7 cellular contexts compared by ENCODE assay signal in the genomic region with DNA sequence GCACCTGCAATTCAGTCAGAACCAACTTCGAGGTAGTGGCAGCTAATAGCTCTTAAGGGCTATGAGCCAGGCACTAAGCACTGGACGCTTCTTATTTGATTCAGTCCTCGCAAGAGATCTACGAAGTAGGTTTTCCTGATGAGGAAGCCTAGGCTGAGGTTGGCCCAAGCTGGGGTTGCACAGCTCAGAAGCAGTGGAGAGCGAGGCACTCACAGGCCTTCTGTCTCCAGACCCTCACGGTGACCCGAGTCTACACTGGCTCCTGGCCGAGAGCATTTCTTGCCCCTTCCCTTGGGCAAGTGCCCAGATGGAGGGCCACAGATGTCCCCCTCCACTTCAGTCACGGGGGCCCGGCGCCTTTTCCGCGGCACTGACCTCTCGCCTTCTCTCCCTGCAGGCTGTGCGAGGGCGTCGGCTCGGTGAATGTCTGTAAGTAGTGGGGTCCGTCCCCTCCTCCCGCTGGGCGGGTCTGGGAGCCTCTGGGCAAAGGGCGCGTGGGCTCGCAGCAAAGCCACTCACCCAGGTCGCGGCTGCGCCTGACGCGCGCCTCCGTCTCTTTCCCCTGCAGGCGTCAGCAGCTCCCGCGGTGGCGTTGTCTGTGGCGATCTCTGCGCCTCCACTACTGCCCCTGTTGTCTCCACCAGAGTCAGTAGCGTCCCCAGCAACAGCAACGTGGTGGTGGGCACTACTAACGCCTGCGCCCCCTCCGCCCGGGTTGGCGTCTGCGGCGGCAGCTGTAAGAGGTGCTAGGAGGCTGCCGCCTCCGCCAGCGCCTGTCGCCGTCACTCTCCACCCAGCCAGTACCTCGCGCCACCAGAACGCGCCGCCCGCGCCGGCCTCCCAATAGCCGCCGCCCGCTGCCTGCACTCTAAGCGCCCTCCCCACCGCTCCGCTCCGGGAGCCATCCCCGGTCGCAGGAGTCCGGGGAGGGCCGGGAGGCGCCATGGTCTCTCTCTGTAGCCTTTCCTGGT. TPM values are rescaled to one million over a fixed set of nuclear protein-coding genes. Genes with fewer than 3 reads are reported as not detected.
DNase-seq lines count a peak whose midpoint lies in the region; ATAC-seq, FAIRE-seq and TF ChIP-seq lines count a peak whose summit lies in the region.

No MANE protein-coding gene starts in this region.

- H2BK120ac ChIP-seq in trophoblast cell (ENCODE audit: insufficient read depth, low read length, poor library complexity), result no peak overlapping the region

- no peak overlapping the region for H3K23ac ChIP-seq in trophoblast cell (ENCODE audit: low read length)

- H4K91ac ChIP-seq in trophoblast cell (ENCODE audit: low read depth, low read length), result no peak overlapping the region

- peaks cover 2% of the 10 kb centered on the region for H3K79me1 ChIP-seq in trophoblast cell (ENCODE audit: low read length)

- H3K4me2 ChIP-seq in trophoblast cell (ENCODE audit: low read length), result peak overlapping the region; percentile 80

- peak in 1 of 6 experiments; percentile 14 for TF ChIP-seq CTCF in adrenal gland (IDR thresholded peaks at IDR 0.05)

- no peak overlapping the region for H3K4ac ChIP-seq in trophoblast cell (ENCODE audit: low read depth, low read length)

- H3K18ac ChIP-seq in trophoblast cell (ENCODE audit: low read length), result no peak overlapping the region

- no peak overlapping the region for H3K9ac ChIP-seq in trophoblast cell (ENCODE audit: low read length)

- peak overlapping the region; percentile 75 for H2AFZ ChIP-seq in trophoblast cell (ENCODE audit: insufficient read depth, low read length, poor library complexity)

- peak overlapping the region; percentile 32 for H3K14ac ChIP-seq in trophoblast cell (ENCODE audit: low read length)

- H3K27me3 ChIP-seq in adrenal gland (peaks cover 21% of the 10 kb centered on the region), trophoblast cell (ENCODE audit: insufficient read depth, low read length) (peaks cover 24% of the 10 kb centered on the region)

- no peak overlapping the region for H2BK5ac ChIP-seq in trophoblast cell (ENCODE audit: low read depth, low read length, poor library complexity)

- no peak overlapping the region for H3K27ac ChIP-seq in adrenal gland
- no peak overlapping the region for H3K27ac ChIP-seq in trophoblast cell (ENCODE audit: low read depth, low read length)

- no peak overlapping the region for H2BK12ac ChIP-seq in trophoblast cell (ENCODE audit: low read length)

- no peak overlapping the region for H4K12ac ChIP-seq in trophoblast cell (ENCODE audit: low read depth, low read length)

- no peak overlapping the region for H3K4me3 ChIP-seq in adrenal gland
- H3K4me3 ChIP-seq in trophoblast cell (ENCODE audit: low read depth, low read length), result peak overlapping the region; percentile 60

- FAIRE-seq in GM12892 (lab: Jason Lieb, UNC), result no peak

- no peak overlapping the region for H2AK5ac ChIP-seq in trophoblast cell (ENCODE audit: low read length)

- H3K79me2 ChIP-seq in trophoblast cell (ENCODE audit: control insufficient read depth, insufficient read depth, low read length, poor library complexity), result no peaks in the 10 kb centered on the region

- intact Hi-C loops in adrenal gland (cut with DNase I), result no loop called here
- intact Hi-C loops in left ventricle myocardium superior (cut with micrococcal nuclease), result no loop called here

- DNase-seq in GM12892 (ENCODE audit: insufficient read length) (peak; percentile 46), NCI-H524 (lab: John Stamatoyannopoulos, UW) (peak; percentile 63 to 78), adrenal gland (peak in 4 of 7 donors; percentile 15 to 69 (median 28)), left ventricle myocardium superior (peak; percentile 67), trophoblast cell (peak; percentile 28 to 66), NCI-H1694 treated with DMSO at 0.1 percent for 48 hours (lab: John Stamatoyannopoulos, UW) (no peak)

- H4K8ac ChIP-seq in trophoblast cell (ENCODE audit: low read depth, low read length), result no peak overlapping the region

- TF ChIP-seq POLR2A in GM12892 (IDR thresholded peaks at IDR 0.05; ENCODE audit: low read depth, low read length), result no peak
- TF ChIP-seq POLR2A in adrenal gland (IDR thresholded peaks at IDR 0.05), result no peak

- H3K9me3 ChIP-seq in adrenal gland (replicated peaks in 1 of 3) (no peaks in the 10 kb centered on the region), trophoblast cell (ENCODE audit: insufficient read depth, low read depth, low read length) (no peaks in the 10 kb centered on the region)

- 10 to 22% (median 15%) methylated on average over 17 to 71 of the region's 71 CpGs for WGBS in adrenal gland, 4 donors
- WGBS in trophoblast cell (ENCODE audit: extremely low coverage, insufficient coverage, insufficient read length), result no CpG with 5 or more reads among the region's 71 CpGs

- no peaks in the 10 kb centered on the region for H3K4me1 ChIP-seq in adrenal gland (replicated peaks in 1 of 2)
- H3K4me1 ChIP-seq in trophoblast cell (ENCODE audit: control insufficient read depth in 1 of 2, insufficient read depth in 2 of 2, low read length in 2 of 2), result peaks cover 6 to 8% of the 10 kb centered on the region in 2 experiments

- ATAC-seq in left ventricle myocardium superior (peak; percentile 93), GM18858 (IDR thresholded peaks at IDR 0.05; ENCODE audit: unreplicated experiment) (no peak)

- no peaks in the 10 kb centered on the region for H3K36me3 ChIP-seq in adrenal gland (replicated peaks in 1 of 2)
- H3K36me3 ChIP-seq in trophoblast cell (ENCODE audit: control insufficient read depth in 1 of 2, insufficient read depth in 2 of 2, low read length in 2 of 2), result no peaks in the 10 kb centered on the region

RNA-seq across cellular contexts. Expression of a gene that starts 13.1 kb away (rescaled TPM):
- not detected for polyA plus RNA-seq in GM12892 (2012; ENCODE audit: missing spikeins)
- total RNA-seq in adrenal gland, result not detected
- not detected for polyA plus RNA-seq in adrenal gland
- total RNA-seq in left ventricle myocardium superior, result not detected
- polyA plus RNA-seq in trophoblast cell (2013), result not detected in 2 replicates

RNA-seq across cellular contexts. Expression of a gene that starts 16.8 kb away (rescaled TPM):
- not detected for polyA plus RNA-seq in GM12892 (2012; ENCODE audit: missing spikeins)
- total RNA-seq in adrenal gland (under 1 TPM in 2 of 8 donors, not detected in 6; 0.25 to 0.42 TPM), left ventricle myocardium superior (not detected)
- polyA plus RNA-seq in adrenal gland, result not detected
- 0.10 and 0.15 TPM in 2 replicates for polyA plus RNA-seq in trophoblast cell (2013)

RNA-seq across cellular contexts. Expression of a gene that starts 33.7 kb away (rescaled TPM):
- 0.51 TPM for polyA plus RNA-seq in GM12892 (2012; ENCODE audit: missing spikeins)
- total RNA-seq in adrenal gland (1 to 10 TPM in 5 of 8 donors, under 1 TPM in 3; 0.69 to 6.2 (median 1.4) TPM), left ventricle myocardium superior (not detected)
- polyA plus RNA-seq in adrenal gland, result 1 to 10 TPM in 1 of 3 donors, under 1 TPM in 1, not detected in 1; 0.61 to 1.4 TPM
- polyA plus RNA-seq in trophoblast cell (2013), result 0.10 and 0.14 TPM in 2 replicates

RNA-seq across cellular contexts. Expression of a gene that starts 59.2 kb away (rescaled TPM):
- not detected for polyA plus RNA-seq in GM12892 (2012; ENCODE audit: missing spikeins)
- total RNA-seq in adrenal gland (not detected), left ventricle myocardium superior (not detected)
- polyA plus RNA-seq in adrenal gland, result not detected
- not detected in 2 replicates for polyA plus RNA-seq in trophoblast cell (2013)
